In the genomic region with DNA sequence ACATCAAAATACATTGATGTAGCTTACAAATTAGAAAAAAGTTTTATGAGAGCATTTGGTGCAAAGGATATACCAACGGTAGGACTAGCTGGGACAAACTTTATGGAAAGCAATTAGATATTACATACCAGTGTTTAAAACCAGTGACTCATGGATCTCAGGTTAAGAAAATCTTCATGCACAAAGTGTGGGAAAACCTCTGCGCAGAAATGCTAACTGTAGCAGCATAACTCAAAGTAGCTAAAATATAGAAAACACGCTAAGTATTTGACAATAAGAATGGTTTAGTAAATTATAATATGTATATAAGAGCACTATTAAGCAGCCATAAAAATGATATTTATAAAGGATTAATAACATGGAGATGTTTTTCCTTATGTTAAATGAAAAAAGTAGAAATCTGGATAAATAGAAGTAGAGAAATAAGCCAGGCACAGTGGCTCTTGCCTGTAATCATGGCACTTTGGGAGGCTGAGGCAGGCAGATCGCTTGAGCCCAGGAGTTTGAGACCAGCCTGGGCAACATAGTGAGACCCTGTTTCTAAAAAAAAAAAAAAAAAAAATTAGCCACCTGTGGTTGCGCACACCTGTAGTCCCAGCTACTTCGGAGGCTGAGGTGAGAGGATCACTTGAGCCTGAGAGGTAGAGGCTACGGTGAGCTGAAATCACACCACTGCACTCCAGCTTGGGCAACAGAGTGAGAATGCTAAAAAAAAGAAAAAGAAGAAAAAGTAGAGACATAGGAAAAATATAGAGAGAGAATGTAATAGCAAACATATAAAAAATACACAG, we compare ENCODE assay signal across 10 cellular contexts. TPM values are rescaled to one million over a fixed set of nuclear protein-coding genes. Genes with fewer than 3 reads are reported as not detected.
"Had no signal": no experiment of that assay in that cellular context is flagged by ENCODE, and none has a peak within 500 bp of the region (broad histone marks: within the 10 kb centered on the region; RNA-seq: fewer than 3 reads in every experiment).

No MANE protein-coding gene starts in this region.

- H3K27ac ChIP-seq: HL-60 had no signal

- H3K27me3 Mint-ChIP-seq: IgD-negative memory B cell had no signal

- H2AFZ ChIP-seq: GM23338 had no signal

- DNase-seq: H9, HCEC 1CT, HFFc6, KG1 had no signal

- H3K27ac Mint-ChIP-seq: GM23338, H9, HFFc6, IgD-negative memory B cell had no signal

- H3K4me3 ChIP-seq: GM23338 had no signal

- H3K4me2 ChIP-seq: GM23338 had no signal

- ATAC-seq: GM23338, HepG2 had no signal

- H3K4me3 Mint-ChIP-seq: GM23338, H9, HFFc6, IgD-negative memory B cell had no signal

- H3K4me1 Mint-ChIP-seq: GM23338, H9 had no signal

- FAIRE-seq: H1, H54, HepG2 had no signal

RNA-seq across cellular contexts. Expression of a gene that starts 37.2 kb away (rescaled TPM):
- total RNA-seq: GM23338 had no signal
